In the genomic region with DNA sequence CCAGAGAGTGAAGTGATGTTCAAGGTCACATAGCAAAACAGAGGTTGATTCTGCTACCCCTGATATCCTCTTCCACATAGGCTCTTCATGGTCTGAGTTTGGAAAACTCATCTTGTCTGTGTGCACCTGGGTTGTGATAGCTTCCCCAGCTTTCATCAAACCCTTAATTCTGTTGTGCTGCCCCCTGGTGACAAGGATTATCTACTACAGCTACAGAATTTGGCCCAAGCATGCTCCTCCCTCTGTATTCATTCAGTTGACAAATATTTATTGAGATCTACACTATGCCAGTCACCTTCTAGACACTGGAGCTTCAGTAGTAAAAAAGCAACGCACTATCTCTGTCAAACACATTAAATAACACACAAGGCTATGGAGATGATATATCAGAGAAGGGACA, we compare ENCODE assay signal across 8 cellular contexts. TPM values are rescaled to one million over a fixed set of nuclear protein-coding genes. Genes with fewer than 3 reads are reported as not detected.
DNase-seq lines count a peak whose midpoint lies in the region; ATAC-seq, FAIRE-seq and TF ChIP-seq lines count a peak whose summit lies in the region.

No MANE protein-coding gene starts in this region.

- H3K27ac ChIP-seq in kidney (ENCODE audit: low read depth in 2 of 2, low read length in 2 of 2), result no peak overlapping the region

- no peaks in the 10 kb centered on the region for H3K9me3 ChIP-seq in kidney (ENCODE audit: control insufficient read depth in 1 of 2, low read length in 2 of 2)

- H3K9ac ChIP-seq in kidney (ENCODE audit: low read length in 2 of 2), result no peak overlapping the region

- peak; percentile 77 for ATAC-seq in HG02763 (IDR thresholded peaks at IDR 0.05; ENCODE audit: unreplicated experiment)

- H3K9me3 Mint-ChIP-seq in MCF 10A (ENCODE audit: unreplicated experiment), result no peaks in the 10 kb centered on the region

- H3K36me3 ChIP-seq in kidney (ENCODE audit: control insufficient read depth in 1 of 2, insufficient read depth in 2 of 2, low read length in 2 of 2), result no peaks in the 10 kb centered on the region

- CTCF ChIA-PET in MCF 10A (lab: Yijun Ruan, JAX), result interaction anchor here (0.6 to 2.7 kb wide), 49 partner anchors 9 to 1882 kb away, joined by 3 to 238 read pairs (median 5); partner anchors contain the start of genes FABP7 and SMPDL3A

- no TSS peak for BruUV-seq in MCF 10A (replicated peaks; lab: Mats Ljungman, UMichigan)

- H3K36me3 Mint-ChIP-seq in MCF 10A (ENCODE audit: insufficient read depth, unreplicated experiment), result no peaks in the 10 kb centered on the region

- no peaks in the 10 kb centered on the region for H3K27me3 Mint-ChIP-seq in MCF 10A (ENCODE audit: insufficient read depth, unreplicated experiment)

- POLR2A ChIA-PET in MCF 10A (lab: Yijun Ruan, JAX), result interaction anchor here (0.6 to 2.7 kb wide), 8 partner anchors 20 to 111 kb away, joined by 3 to 23 read pairs (median 5); partner anchors contain the start of gene SMPDL3A

- H3K4me1 ChIP-seq in kidney (ENCODE audit: control insufficient read depth in 1 of 2, insufficient read depth in 1 of 2, low read depth in 1 of 2, low read length in 2 of 2), result no peaks in the 10 kb centered on the region

- DNase-seq in ACHN (peak; percentile 52), GM12892 (ENCODE audit: insufficient read length) (peak; percentile 20), NCI-H128 (lab: John Stamatoyannopoulos, UW; ENCODE audit: unreplicated experiment) (peak; percentile 32), T-helper 2 cell (peak in 3 of 5 experiments; percentile 3 to 37 (median 7)), MCF 10A (ENCODE audit: unreplicated experiment) (peak; percentile 79), kidney (no peak)
- peak; percentile 12 for DNase-seq in stimulated activated CD4-positive, alpha-beta T cell treated with anti-CD3 and anti-CD28 coated beads, Interleukin-2, amount 100 ng/mL, for 4 hours (ENCODE audit: low read depth)

- FAIRE-seq in GM12892 (lab: Jason Lieb, UNC), result peak; percentile 74
- FAIRE-seq in kidney (lab: Jason Lieb, UNC), result peak; percentile 78

- no peak overlapping the region for H3K4me3 Mint-ChIP-seq in MCF 10A (ENCODE audit: unreplicated experiment)

- no peak overlapping the region for H3K4me3 ChIP-seq in kidney (ENCODE audit: low read length in 2 of 2)

- TF ChIP-seq POLR2A in GM12892 (IDR thresholded peaks at IDR 0.05; ENCODE audit: low read depth, low read length), result no peak

- intact Hi-C loops in MCF 10A (cut with micrococcal nuclease), result loop anchor here (1.0 to 5.0 kb wide), 6 partner anchors 50 to 367 kb away; partner anchors contain the start of genes PKIB, SERINC1 and SMPDL3A
- intact Hi-C loops in kidney (cut with DNase I), result loop anchor here (5.0 kb wide), 1 partner anchor 107 kb away; no protein-coding TSS in a partner anchor

- TF ChIP-seq CTCF in MCF 10A (IDR thresholded peaks at IDR 0.05; ENCODE audit: unreplicated experiment) (peak; percentile 54), kidney (IDR thresholded peaks at IDR 0.05; ENCODE audit: borderline replicate concordance, extremely low read depth, insufficient read depth) (peak; percentile 81)

- in situ Hi-C loops in ACHN (cut with HindIII; ENCODE audit: low pct_ligation_motif_present, low pct_unique_long_range_greater_than_20kb, low sequenced_read_pairs), result no loop called here

- H3K27ac Mint-ChIP-seq in MCF 10A (ENCODE audit: low read depth, unreplicated experiment), result no peak overlapping the region

- H3K4me1 Mint-ChIP-seq in MCF 10A (ENCODE audit: insufficient read depth, unreplicated experiment), result peaks cover 7% of the 10 kb centered on the region

RNA-seq across cellular contexts. Expression of gene SMPDL3A, which starts 50.4 kb away (rescaled TPM):
- not detected for polyA plus RNA-seq in GM12892 (2012; ENCODE audit: missing spikeins)
- total RNA-seq in MCF 10A (2022), result 3.5 and 4.7 TPM in 2 replicates
- total RNA-seq in kidney, result 10.7 TPM
- 14.1 TPM for polyA plus RNA-seq in kidney (ENCODE audit: insufficient read depth, low read depth, low replicate concordance)

RNA-seq across cellular contexts. Expression of gene FABP7, which starts 60.0 kb away (rescaled TPM):
- polyA plus RNA-seq in GM12892 (2012; ENCODE audit: missing spikeins), result not detected
- total RNA-seq in MCF 10A (2022), result not detected in 2 replicates
- total RNA-seq in kidney, result not detected
- not detected for polyA plus RNA-seq in kidney (ENCODE audit: insufficient read depth, low read depth, low replicate concordance)
